ENCODE assay signal across 14 cellular contexts in genomic region chr2:24816884-24817283, GRCh38. TPM values are rescaled to one million over a fixed set of nuclear protein-coding genes. Genes with fewer than 3 reads are reported as not detected.
A peak's percentile ranks its signal among the peaks of the same experiment; 100 is the strongest.
DNase-seq lines count a peak whose midpoint lies in the region; ATAC-seq lines count a peak whose summit lies in the region.
"Had no signal": no experiment of that assay in that cellular context is flagged by ENCODE, and none has a peak within 500 bp of the region (broad histone marks: within the 10 kb centered on the region; RNA-seq: fewer than 3 reads in every experiment).

No MANE protein-coding gene starts in this region.

- no peaks in the 10 kb centered on the region for H3K9me3 Mint-ChIP-seq in activated T-helper 17 cell treated with anti-CD3 and anti-CD28 coated beads, Interleukin-2, amount 50 U/mL, for 72 hours

- ATAC-seq in activated T-helper 17 cell treated with anti-CD3 and anti-CD28 coated beads, Interleukin-2, amount 50 U/mL, for 72 hours (replicated peaks): no peak
- no peak for ATAC-seq in HG03139 (IDR thresholded peaks at IDR 0.05; ENCODE audit: unreplicated experiment)

- peaks cover 93% of the 10 kb centered on the region for H3K36me3 Mint-ChIP-seq in activated T-helper 17 cell treated with anti-CD3 and anti-CD28 coated beads, Interleukin-2, amount 50 U/mL, for 72 hours (ENCODE audit: low read depth)

- peak; percentile 88 for DNase-seq in A172 (ENCODE audit: low spot score)
- peak; percentile 86 for DNase-seq in EL
- peak; percentile 38 for DNase-seq in glomerular visceral epithelial cell (ENCODE audit: extremely low spot score)
- DNase-seq in activated CD4-positive, CD25-positive, alpha-beta regulatory T cell treated with anti-CD3 and anti-CD28 coated beads, Interleukin-2, amount 50 U/mL, for 72 hours: no peak
- no peak for DNase-seq in SKM-1 (lab: John Stamatoyannopoulos, UW; ENCODE audit: unreplicated experiment)
- DNase-seq in stimulated activated CD4-positive, alpha-beta T cell treated with anti-CD3 and anti-CD28 coated beads, Interleukin-15, amount 100 ng/mL, for 24 hours: no peak
- DNase-seq: foreskin melanocyte, left ventricle myocardium inferior, MM.1S, NCI-H345, RPMI8226, testis had no signal

- H3K27me3 Mint-ChIP-seq in activated T-helper 17 cell treated with anti-CD3 and anti-CD28 coated beads, Interleukin-2, amount 50 U/mL, for 72 hours: no peaks in the 10 kb centered on the region

- peak overlapping the region; percentile 50 for H3K27ac Mint-ChIP-seq in activated T-helper 17 cell treated with anti-CD3 and anti-CD28 coated beads, Interleukin-2, amount 50 U/mL, for 72 hours

- H3K4me1 Mint-ChIP-seq in activated T-helper 17 cell treated with anti-CD3 and anti-CD28 coated beads, Interleukin-2, amount 50 U/mL, for 72 hours: no peaks in the 10 kb centered on the region

- no peak overlapping the region for H3K4me3 Mint-ChIP-seq in activated T-helper 17 cell treated with anti-CD3 and anti-CD28 coated beads, Interleukin-2, amount 50 U/mL, for 72 hours

RNA-seq across cellular contexts. Expression of gene CENPO, which starts 23.7 kb away (rescaled TPM):
- total RNA-seq in A172 (2014; rRNA removed; shearing (Covaris generic)): 47.1 and 54.0 TPM in 2 replicates
- 10 to 100 TPM; 32.7 to 54.8 TPM for total RNA-seq in activated T-helper 17 cell treated with anti-CD3 and anti-CD28 coated beads, Interleukin-2, amount 50 U/mL, for 72 hours

RNA-seq across cellular contexts. Expression of gene PTRHD1, which starts 23.7 kb away (rescaled TPM):
- total RNA-seq in A172 (2014; rRNA removed; shearing (Covaris generic)): 41.9 and 51.6 TPM in 2 replicates
- 10 to 100 TPM; 19.4 to 30.0 TPM for total RNA-seq in activated T-helper 17 cell treated with anti-CD3 and anti-CD28 coated beads, Interleukin-2, amount 50 U/mL, for 72 hours

Comparison
In these comparisons a context has a peak if more than half of its experiments do, and no peak if none do; other contexts are left out.
1. DNase-seq: peak in A172 (single experiment), EL (single experiment) and glomerular visceral epithelial cell (single experiment); none in activated CD4-positive, CD25-positive, alpha-beta regulatory T cell treated with anti-CD3 and anti-CD28 coated beads, Interleukin-2, amount 50 U/mL, for 72 hours (single experiment), SKM-1 (single experiment) and stimulated activated CD4-positive, alpha-beta T cell treated with anti-CD3 and anti-CD28 coated beads, Interleukin-15, amount 100 ng/mL, for 24 hours (single experiment).